Comparison of ENCODE assay signal across 9 cellular contexts in genomic region chr17:35254107-35254802, GRCh38. TPM values are rescaled to one million over a fixed set of nuclear protein-coding genes. Genes with fewer than 3 reads are reported as not detected.
DNase-seq lines count a peak whose midpoint lies in the region; ATAC-seq lines count a peak whose summit lies in the region.
"Had no signal": no experiment of that assay in that cellular context is flagged by ENCODE, and none has a peak within 500 bp of the region (broad histone marks: within the 10 kb centered on the region; RNA-seq: fewer than 3 reads in every experiment).

No MANE protein-coding gene starts in this region.

- ATAC-seq in GM21367 (IDR thresholded peaks at IDR 0.05; ENCODE audit: unreplicated experiment) (no peak), HG02938 (IDR thresholded peaks at IDR 0.05; ENCODE audit: unreplicated experiment) (no peak)

- DNase-seq in AG08396 (ENCODE audit: low spot score) (peak; percentile 68), MV-4-11 (lab: John Stamatoyannopoulos, UW) (peak; percentile 83), dermis blood vessel endothelial cell (peak; percentile 96), mucosa of gallbladder (ENCODE audit: low spot score) (peak; percentile 87), NCI-H146 (lab: John Stamatoyannopoulos, UW) (no peak), iPS-NIHi7 (ENCODE audit: extremely low spot score) (no peak)
- DNase-seq: activated T-cell treated with anti-CD3 and anti-CD28 coated beads, Interleukin-2, amount 50 U/mL, for 4 hours had no signal

RNA-seq across cellular contexts. Expression of gene SLFN5, which starts 11.4 kb away (rescaled TPM):
- total RNA-seq in dermis blood vessel endothelial cell (40.8 and 68.0 TPM in 2 replicates), mucosa of gallbladder (18.3 TPM)

Comparison
In these comparisons a context has a peak if more than half of its experiments do, and no peak if none do; other contexts are left out.
1. DNase-seq: peak in AG08396 (single experiment), MV-4-11 (single experiment), dermis blood vessel endothelial cell (single experiment) and mucosa of gallbladder (single experiment); none in NCI-H146 (single experiment) and iPS-NIHi7 (single experiment).